In genomic region chr21:39034590-39035536, GRCh38 we compare ENCODE assay signal across 22 cellular contexts.
DNase-seq lines count a peak whose midpoint lies in the region; ATAC-seq and TF ChIP-seq lines count a peak whose summit lies in the region.
"Had no signal": no experiment of that assay in that cellular context is flagged by ENCODE, and none has a peak within 500 bp of the region (broad histone marks: within the 10 kb centered on the region; RNA-seq: fewer than 3 reads in every experiment).

No MANE protein-coding gene starts in this region.

- TF ChIP-seq CTCF in heart right ventricle (IDR thresholded peaks at IDR 0.05) = no peak
- no peak for TF ChIP-seq CTCF in upper lobe of right lung (IDR thresholded peaks at IDR 0.05)

- TF ChIP-seq POLR2A in erythroblast (IDR thresholded peaks at IDR 0.05; ENCODE audit: low read length) = no peak

- H3K4me1 ChIP-seq in heart right ventricle (peaks cover 0 to 40% (median 18%) of the 10 kb centered on the region in 9 donors), duodenal mucosa (ENCODE audit: control insufficient read depth in 1 of 2, insufficient read depth in 2 of 2, low read length in 2 of 2) (peaks cover 11 to 14% of the 10 kb centered on the region in 2 donors), mucosa of stomach (ENCODE audit: control insufficient read depth, insufficient read depth, low read length) (peaks cover 9% of the 10 kb centered on the region), upper lobe of right lung (peaks cover 16% of the 10 kb centered on the region)
- H3K4me1 ChIP-seq: A549 had no signal

- ATAC-seq in heart right ventricle (no peak), upper lobe of right lung (no peak)
- ATAC-seq: A549; activated naive CD8-positive, alpha-beta T cell treated with anti-CD3 and anti-CD28 coated beads, Interleukin-2, amount 50 U/mL, for 24 hours had no signal

- no peak overlapping the region for H3K4me3 ChIP-seq in heart right ventricle
- no peak overlapping the region for H3K4me3 ChIP-seq in duodenal mucosa (ENCODE audit: low read depth in 1 of 2, low read length in 2 of 2)
- H3K4me3 ChIP-seq in mucosa of stomach (ENCODE audit: low read length) = no peak overlapping the region
- H3K4me3 ChIP-seq in upper lobe of right lung = no peak overlapping the region
- H3K4me3 ChIP-seq: A549, GM23248 had no signal

- H3K27me3 ChIP-seq in heart right ventricle = no peaks in the 10 kb centered on the region
- peaks cover 0 to 3% of the 10 kb centered on the region in 2 donors for H3K27me3 ChIP-seq in duodenal mucosa (ENCODE audit: control insufficient read depth in 1 of 2, insufficient read depth in 2 of 2, low read length in 2 of 2)
- no peaks in the 10 kb centered on the region for H3K27me3 ChIP-seq in mucosa of stomach (ENCODE audit: control insufficient read depth, insufficient read depth, low read length)
- no peaks in the 10 kb centered on the region for H3K27me3 ChIP-seq in upper lobe of right lung
- H3K27me3 ChIP-seq: tibial artery had no signal

- H3K9me3 ChIP-seq in heart right ventricle (no peaks in the 10 kb centered on the region), duodenal mucosa (ENCODE audit: control insufficient read depth in 1 of 2, low read length in 2 of 2) (no peaks in the 10 kb centered on the region), mucosa of stomach (ENCODE audit: control insufficient read depth, low read length) (no peaks in the 10 kb centered on the region), upper lobe of right lung (no peaks in the 10 kb centered on the region)
- H3K9me3 ChIP-seq: A549, tibial artery had no signal

- 85 to 89% methylated on average over 12 of the region's 12 CpGs for WGBS in heart right ventricle, 2 donors

- DNase-seq in heart right ventricle = no peak
- no peak for DNase-seq in cardiac septum (ENCODE audit: low spot score)
- no peak for DNase-seq in upper lobe of right lung
- DNase-seq in T-helper 9 cell = no peak
- DNase-seq in erythroblast (lab: John Stamatoyannopoulos, UW) = no peak
- no peak for DNase-seq in NCI-H748 (lab: John Stamatoyannopoulos, UW; ENCODE audit: unreplicated experiment)
- DNase-seq: activated CD4-positive, alpha-beta T cell treated with anti-CD3 and anti-CD28 coated beads, Interleukin-2, amount 50 U/mL, for 48 hours; activated CD4-positive, CD25-positive, alpha-beta regulatory T cell; activated CD8-positive, alpha-beta memory T cell treated with anti-CD3 and anti-CD28 coated beads, Interleukin-2, amount 50 U/mL, for 4 hours; activated naive CD8-positive, alpha-beta T cell treated with anti-CD3 and anti-CD28 coated beads, Interleukin-2, amount 50 U/mL, for 24 hours; DMS79 treated with DMSO at 0.1 percent for 48 hours; GM23248; Kasumi-1; midbrain; NCI-H1694; NCI-H524 treated with DMSO at 0.1 percent for 48 hours; posterior cingulate gyrus; T1000; tibial artery had no signal

- intact Hi-C loops in heart right ventricle (cut with DNase I) (no loop called here), cardiac septum (cut with DNase I) (no loop called here), upper lobe of right lung (cut with DNase I) (no loop called here)

- H3K27ac ChIP-seq in heart right ventricle = peak overlapping the region in 6 of 10 donors; percentile 20 to 66 (median 41)
- H3K27ac ChIP-seq in duodenal mucosa (ENCODE audit: low read depth, low read length) = peak overlapping the region; percentile 70
- peak overlapping the region; percentile 76 for H3K27ac ChIP-seq in upper lobe of right lung
- H3K27ac ChIP-seq: A549, GM23248 had no signal

- H3K36me3 ChIP-seq in heart right ventricle (no peaks in the 10 kb centered on the region), duodenal mucosa (ENCODE audit: control insufficient read depth in 1 of 2, insufficient read depth in 2 of 2, low read length in 2 of 2) (no peaks in the 10 kb centered on the region), mucosa of stomach (ENCODE audit: control insufficient read depth, insufficient read depth, low read length) (no peaks in the 10 kb centered on the region), upper lobe of right lung (no peaks in the 10 kb centered on the region)
- H3K36me3 ChIP-seq: tibial artery had no signal

- H3K9ac ChIP-seq in duodenal mucosa (ENCODE audit: low read depth in 1 of 2, low read length in 2 of 2) = peak overlapping the region; percentile 44 to 55
- peak overlapping the region; percentile 31 for H3K9ac ChIP-seq in mucosa of stomach (ENCODE audit: low read length)
- H3K9ac ChIP-seq: GM23248 had no signal
